ENCODE assay signal across 4 cellular contexts in the genomic region with DNA sequence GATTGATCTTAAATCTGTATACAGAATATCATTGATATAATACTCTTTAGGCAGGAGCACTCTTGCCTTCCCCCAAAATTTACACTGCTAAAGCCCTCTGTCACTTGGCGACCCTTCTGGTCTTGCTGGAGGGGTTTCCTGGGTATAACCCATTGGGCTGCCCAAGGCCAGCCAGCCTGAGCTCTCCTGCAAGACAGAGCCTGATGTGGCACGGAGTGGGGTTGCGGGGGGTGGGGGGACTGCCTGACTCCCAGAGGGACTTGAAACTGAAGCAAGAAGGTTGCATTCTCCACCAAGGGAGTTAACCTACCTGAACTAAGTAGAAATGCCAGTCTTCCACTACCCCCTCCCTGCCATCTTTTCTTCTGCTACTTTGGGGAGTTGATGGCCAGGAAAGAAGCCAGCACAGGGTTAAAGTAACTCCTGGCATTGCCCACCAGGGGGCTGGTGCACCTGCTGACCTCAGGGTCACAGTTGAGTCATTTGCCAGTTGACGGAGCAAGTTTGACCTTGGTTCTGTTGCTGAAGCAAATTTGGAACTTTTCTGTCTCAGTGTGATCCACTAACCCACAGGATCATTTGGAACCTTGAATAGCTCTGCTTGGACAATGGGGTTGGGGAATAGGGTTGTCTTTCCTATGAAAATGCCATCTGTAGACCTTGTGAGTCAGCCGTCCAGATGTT.
A peak's percentile ranks its signal among the peaks of the same experiment; 100 is the strongest.
TF ChIP-seq lines count a peak whose summit lies in the region.

No MANE protein-coding gene starts in this region.

TF ChIP-seq in SK-N-SH, 30 proteins besides CTCF, POLR2A, EP300 and RAD21 (continues in another document):
- no peak for TF ChIP-seq MXI1 (IDR thresholded peaks at IDR 0.05; ENCODE audit: low read depth, low read length)
- no peak for TF ChIP-seq FOSL2 (IDR thresholded peaks at IDR 0.05; ENCODE audit: borderline replicate concordance, low read depth)
- TF ChIP-seq, protein P1, sequence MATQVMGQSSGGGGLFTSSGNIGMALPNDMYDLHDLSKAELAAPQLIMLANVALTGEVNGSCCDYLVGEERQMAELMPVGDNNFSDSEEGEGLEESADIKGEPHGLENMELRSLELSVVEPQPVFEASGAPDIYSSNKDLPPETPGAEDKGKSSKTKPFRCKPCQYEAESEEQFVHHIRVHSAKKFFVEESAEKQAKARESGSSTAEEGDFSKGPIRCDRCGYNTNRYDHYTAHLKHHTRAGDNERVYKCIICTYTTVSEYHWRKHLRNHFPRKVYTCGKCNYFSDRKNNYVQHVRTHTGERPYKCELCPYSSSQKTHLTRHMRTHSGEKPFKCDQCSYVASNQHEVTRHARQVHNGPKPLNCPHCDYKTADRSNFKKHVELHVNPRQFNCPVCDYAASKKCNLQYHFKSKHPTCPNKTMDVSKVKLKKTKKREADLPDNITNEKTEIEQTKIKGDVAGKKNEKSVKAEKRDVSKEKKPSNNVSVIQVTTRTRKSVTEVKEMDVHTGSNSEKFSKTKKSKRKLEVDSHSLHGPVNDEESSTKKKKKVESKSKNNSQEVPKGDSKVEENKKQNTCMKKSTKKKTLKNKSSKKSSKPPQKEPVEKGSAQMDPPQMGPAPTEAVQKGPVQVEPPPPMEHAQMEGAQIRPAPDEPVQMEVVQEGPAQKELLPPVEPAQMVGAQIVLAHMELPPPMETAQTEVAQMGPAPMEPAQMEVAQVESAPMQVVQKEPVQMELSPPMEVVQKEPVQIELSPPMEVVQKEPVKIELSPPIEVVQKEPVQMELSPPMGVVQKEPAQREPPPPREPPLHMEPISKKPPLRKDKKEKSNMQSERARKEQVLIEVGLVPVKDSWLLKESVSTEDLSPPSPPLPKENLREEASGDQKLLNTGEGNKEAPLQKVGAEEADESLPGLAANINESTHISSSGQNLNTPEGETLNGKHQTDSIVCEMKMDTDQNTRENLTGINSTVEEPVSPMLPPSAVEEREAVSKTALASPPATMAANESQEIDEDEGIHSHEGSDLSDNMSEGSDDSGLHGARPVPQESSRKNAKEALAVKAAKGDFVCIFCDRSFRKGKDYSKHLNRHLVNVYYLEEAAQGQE (IDR thresholded peaks at IDR 0.05; ENCODE audit: low read depth, low read length): no peak
- no peak for TF ChIP-seq FOXM1 (IDR thresholded peaks at IDR 0.05; ENCODE audit: low read depth)
- TF ChIP-seq, protein P2, sequence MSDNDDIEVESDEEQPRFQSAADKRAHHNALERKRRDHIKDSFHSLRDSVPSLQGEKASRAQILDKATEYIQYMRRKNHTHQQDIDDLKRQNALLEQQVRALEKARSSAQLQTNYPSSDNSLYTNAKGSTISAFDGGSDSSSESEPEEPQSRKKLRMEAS (IDR thresholded peaks at IDR 0.05; ENCODE audit: low read depth): no peak
- TF ChIP-seq NFIC (IDR thresholded peaks at IDR 0.05; ENCODE audit: borderline replicate concordance): no peak
- TF ChIP-seq, protein P3, sequence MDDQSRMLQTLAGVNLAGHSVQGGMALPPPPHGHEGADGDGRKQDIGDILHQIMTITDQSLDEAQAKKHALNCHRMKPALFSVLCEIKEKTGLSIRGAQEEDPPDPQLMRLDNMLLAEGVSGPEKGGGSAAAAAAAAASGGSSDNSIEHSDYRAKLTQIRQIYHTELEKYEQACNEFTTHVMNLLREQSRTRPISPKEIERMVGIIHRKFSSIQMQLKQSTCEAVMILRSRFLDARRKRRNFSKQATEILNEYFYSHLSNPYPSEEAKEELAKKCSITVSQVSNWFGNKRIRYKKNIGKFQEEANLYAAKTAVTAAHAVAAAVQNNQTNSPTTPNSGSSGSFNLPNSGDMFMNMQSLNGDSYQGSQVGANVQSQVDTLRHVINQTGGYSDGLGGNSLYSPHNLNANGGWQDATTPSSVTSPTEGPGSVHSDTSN (IDR thresholded peaks at IDR 0.05): no peak
- no peak for TF ChIP-seq RXRA (IDR thresholded peaks at IDR 0.05; ENCODE audit: borderline replicate concordance, low read depth)

TF ChIP-seq in SK-N-SH treated with all-trans-retinoic acid at 6 μM for 48 hours, 23 proteins besides CTCF, POLR2A, EP300 and RAD21:
- TF ChIP-seq, protein P4, sequence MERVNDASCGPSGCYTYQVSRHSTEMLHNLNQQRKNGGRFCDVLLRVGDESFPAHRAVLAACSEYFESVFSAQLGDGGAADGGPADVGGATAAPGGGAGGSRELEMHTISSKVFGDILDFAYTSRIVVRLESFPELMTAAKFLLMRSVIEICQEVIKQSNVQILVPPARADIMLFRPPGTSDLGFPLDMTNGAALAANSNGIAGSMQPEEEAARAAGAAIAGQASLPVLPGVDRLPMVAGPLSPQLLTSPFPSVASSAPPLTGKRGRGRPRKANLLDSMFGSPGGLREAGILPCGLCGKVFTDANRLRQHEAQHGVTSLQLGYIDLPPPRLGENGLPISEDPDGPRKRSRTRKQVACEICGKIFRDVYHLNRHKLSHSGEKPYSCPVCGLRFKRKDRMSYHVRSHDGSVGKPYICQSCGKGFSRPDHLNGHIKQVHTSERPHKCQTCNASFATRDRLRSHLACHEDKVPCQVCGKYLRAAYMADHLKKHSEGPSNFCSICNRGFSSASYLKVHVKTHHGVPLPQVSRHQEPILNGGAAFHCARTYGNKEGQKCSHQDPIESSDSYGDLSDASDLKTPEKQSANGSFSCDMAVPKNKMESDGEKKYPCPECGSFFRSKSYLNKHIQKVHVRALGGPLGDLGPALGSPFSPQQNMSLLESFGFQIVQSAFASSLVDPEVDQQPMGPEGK (CRISPR knock-in tag; IDR thresholded peaks at IDR 0.05; ENCODE audit: borderline replicate concordance): no peak
- TF ChIP-seq ZNF565 (CRISPR knock-in tag; conservative IDR thresholded peaks at IDR 0.05; ENCODE audit: low read depth) (no peak), ZC3H10 (CRISPR knock-in tag; IDR thresholded peaks at IDR 0.05) (no peak)

TF ChIP-seq in HCT116, 20 proteins besides CTCF, POLR2A, EP300 and RAD21:
- no peak for TF ChIP-seq SIN3A (IDR thresholded peaks at IDR 0.05; ENCODE audit: low read depth)
- TF ChIP-seq ZNF274 (IDR thresholded peaks at IDR 0.05; ENCODE audit: low read depth, low read length): no peak
- no peak for TF ChIP-seq FOSL1 (IDR thresholded peaks at IDR 0.05; ENCODE audit: low read depth)
- no peak for TF ChIP-seq YY1 (IDR thresholded peaks at IDR 0.05; ENCODE audit: extremely low read depth, insufficient replicate concordance, low read depth, low read length)
- no peak for TF ChIP-seq CBX3 (IDR thresholded peaks at IDR 0.05; ENCODE audit: low read depth)
- TF ChIP-seq POLR2AphosphoS5 (IDR thresholded peaks at IDR 0.05; ENCODE audit: low read depth, low read length): no peak
- TF ChIP-seq JUND (IDR thresholded peaks at IDR 0.05): no peak
- no peak for TF ChIP-seq EZH2phosphoT487 (IDR thresholded peaks at IDR 0.05; ENCODE audit: borderline replicate concordance)
- TF ChIP-seq SRF (IDR thresholded peaks at IDR 0.05; ENCODE audit: low read depth): no peak
- no peak for TF ChIP-seq EGR1 (IDR thresholded peaks at IDR 0.05; ENCODE audit: low read depth)
- TF ChIP-seq ELF1 (IDR thresholded peaks at IDR 0.05; ENCODE audit: borderline replicate concordance, low read depth): no peak
- TF ChIP-seq, protein P1 (IDR thresholded peaks at IDR 0.05; ENCODE audit: low read depth): no peak
- TF ChIP-seq SP1 (IDR thresholded peaks at IDR 0.05; ENCODE audit: low read depth): no peak
- TF ChIP-seq CEBPB (IDR thresholded peaks at IDR 0.05; ENCODE audit: low read depth): no peak
- TF ChIP-seq, protein P2 (IDR thresholded peaks at IDR 0.05): no peak
- TF ChIP-seq, protein P5, sequence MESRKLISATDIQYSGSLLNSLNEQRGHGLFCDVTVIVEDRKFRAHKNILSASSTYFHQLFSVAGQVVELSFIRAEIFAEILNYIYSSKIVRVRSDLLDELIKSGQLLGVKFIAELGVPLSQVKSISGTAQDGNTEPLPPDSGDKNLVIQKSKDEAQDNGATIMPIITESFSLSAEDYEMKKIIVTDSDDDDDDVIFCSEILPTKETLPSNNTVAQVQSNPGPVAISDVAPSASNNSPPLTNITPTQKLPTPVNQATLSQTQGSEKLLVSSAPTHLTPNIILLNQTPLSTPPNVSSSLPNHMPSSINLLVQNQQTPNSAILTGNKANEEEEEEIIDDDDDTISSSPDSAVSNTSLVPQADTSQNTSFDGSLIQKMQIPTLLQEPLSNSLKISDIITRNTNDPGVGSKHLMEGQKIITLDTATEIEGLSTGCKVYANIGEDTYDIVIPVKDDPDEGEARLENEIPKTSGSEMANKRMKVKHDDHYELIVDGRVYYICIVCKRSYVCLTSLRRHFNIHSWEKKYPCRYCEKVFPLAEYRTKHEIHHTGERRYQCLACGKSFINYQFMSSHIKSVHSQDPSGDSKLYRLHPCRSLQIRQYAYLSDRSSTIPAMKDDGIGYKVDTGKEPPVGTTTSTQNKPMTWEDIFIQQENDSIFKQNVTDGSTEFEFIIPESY (IDR thresholded peaks at IDR 0.05; ENCODE audit: extremely low read depth, insufficient replicate concordance, low read length): no peak
TF ChIP-seq in HCT116: peak in this region for 0.

TF ChIP-seq in GM12878, 131 proteins besides CTCF, POLR2A, EP300 and RAD21:
- TF ChIP-seq PAX5 (IDR thresholded peaks at IDR 0.05; ENCODE audit: borderline replicate concordance, low read depth, low read length) (no peak), FOXM1 (IDR thresholded peaks at IDR 0.05; ENCODE audit: low read depth, low read length) (no peak), NR2F1 (conservative IDR thresholded peaks at IDR 0.05) (peak; percentile 84), CHD2 (IDR thresholded peaks at IDR 0.05; ENCODE audit: borderline replicate concordance, low read depth, low read length) (no peak), PML (IDR thresholded peaks at IDR 0.05; ENCODE audit: low read length) (no peak), ZBED1 (IDR thresholded peaks at IDR 0.05; ENCODE audit: borderline replicate concordance) (no peak), SP1 (IDR thresholded peaks at IDR 0.05; ENCODE audit: low read depth, low read length) (no peak)
- TF ChIP-seq, protein P6, sequence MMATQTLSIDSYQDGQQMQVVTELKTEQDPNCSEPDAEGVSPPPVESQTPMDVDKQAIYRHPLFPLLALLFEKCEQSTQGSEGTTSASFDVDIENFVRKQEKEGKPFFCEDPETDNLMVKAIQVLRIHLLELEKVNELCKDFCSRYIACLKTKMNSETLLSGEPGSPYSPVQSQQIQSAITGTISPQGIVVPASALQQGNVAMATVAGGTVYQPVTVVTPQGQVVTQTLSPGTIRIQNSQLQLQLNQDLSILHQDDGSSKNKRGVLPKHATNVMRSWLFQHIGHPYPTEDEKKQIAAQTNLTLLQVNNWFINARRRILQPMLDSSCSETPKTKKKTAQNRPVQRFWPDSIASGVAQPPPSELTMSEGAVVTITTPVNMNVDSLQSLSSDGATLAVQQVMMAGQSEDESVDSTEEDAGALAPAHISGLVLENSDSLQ (IDR thresholded peaks at IDR 0.05): no peak
